16 cellular contexts compared by ENCODE assay signal in genomic region chr1:119673171-119673940, GRCh38.
DNase-seq lines count a peak whose midpoint lies in the region; ATAC-seq and TF ChIP-seq lines count a peak whose summit lies in the region.
"Had no signal": no experiment of that assay in that cellular context is flagged by ENCODE, and none has a peak within 500 bp of the region (broad histone marks: within the 10 kb centered on the region; RNA-seq: fewer than 3 reads in every experiment).

No MANE protein-coding gene starts in this region.

- no peak for TF ChIP-seq CTCF in RWPE2 (IDR thresholded peaks at IDR 0.05; ENCODE audit: poor library complexity, severe bottlenecking)
- TF ChIP-seq CTCF in nephron (IDR thresholded peaks at IDR 0.05; ENCODE audit: unreplicated experiment in 3 of 3), result no peak

- no peaks in the 10 kb centered on the region for H3K36me3 ChIP-seq in RWPE2 (ENCODE audit: low read depth)
- H3K36me3 ChIP-seq: esophagus squamous epithelium, neutrophil, spleen had no signal

- ATAC-seq in RWPE2 (ENCODE audit: low read depth), result peak; percentile 18; the same call in 1 of the 3 replicates
- no peak for ATAC-seq in GM18907 (IDR thresholded peaks at IDR 0.05; ENCODE audit: unreplicated experiment)
- no peak for ATAC-seq in GM18867 (IDR thresholded peaks at IDR 0.05; ENCODE audit: unreplicated experiment)
- ATAC-seq: activated CD4-positive, alpha-beta T cell treated with anti-CD3 and anti-CD28 coated beads for 36 hours had no signal

- H3K9me3 ChIP-seq in RWPE2 (ENCODE audit: severe bottlenecking), result no peaks in the 10 kb centered on the region
- H3K9me3 ChIP-seq: esophagus squamous epithelium, neutrophil, spleen had no signal

- no peaks in the 10 kb centered on the region for H3K36me3 Mint-ChIP-seq in nephron (ENCODE audit: low read depth)

- H3K27me3 ChIP-seq in RWPE2 (ENCODE audit: insufficient read depth, poor library complexity, severe bottlenecking), result no peaks in the 10 kb centered on the region
- H3K27me3 ChIP-seq: esophagus squamous epithelium, neutrophil had no signal

- H3K4me1 Mint-ChIP-seq in nephron, result peaks cover 33% of the 10 kb centered on the region
- H3K4me1 Mint-ChIP-seq: activated CD4-positive, alpha-beta T cell treated with anti-CD3 and anti-CD28 coated beads for 36 hours had no signal

- no peak overlapping the region for H3K4me3 Mint-ChIP-seq in nephron
- H3K4me3 Mint-ChIP-seq: activated CD4-positive, alpha-beta T cell treated with anti-CD3 and anti-CD28 coated beads for 36 hours; activated naive CD4-positive, alpha-beta T cell treated with anti-CD3 and anti-CD28 coated beads for 36 hours had no signal

- H3K27ac Mint-ChIP-seq in nephron, result peak overlapping the region; percentile 78 to 92 (median 84)
- H3K27ac Mint-ChIP-seq: activated CD4-positive, alpha-beta T cell treated with anti-CD3 and anti-CD28 coated beads for 36 hours; activated naive CD4-positive, alpha-beta T cell treated with anti-CD3 and anti-CD28 coated beads for 36 hours had no signal

- H3K27me3 Mint-ChIP-seq in nephron (ENCODE audit: low read depth), result no peaks in the 10 kb centered on the region

- peaks cover 31% of the 10 kb centered on the region for H3K4me1 ChIP-seq in RWPE2 (ENCODE audit: insufficient read depth, poor library complexity, severe bottlenecking)

- H3K9me3 Mint-ChIP-seq in nephron, result no peaks in the 10 kb centered on the region
- H3K9me3 Mint-ChIP-seq: activated naive CD4-positive, alpha-beta T cell treated with anti-CD3 and anti-CD28 coated beads for 36 hours had no signal

- peak overlapping the region; percentile 97 for H3K27ac ChIP-seq in RWPE2 (ENCODE audit: poor library complexity, severe bottlenecking)
- H3K27ac ChIP-seq: esophagus squamous epithelium, neutrophil, spleen had no signal

- H3K4me3 ChIP-seq in RWPE2 (ENCODE audit: severe bottlenecking), result no peak overlapping the region
- H3K4me3 ChIP-seq: esophagus squamous epithelium, spleen had no signal

- DNase-seq in EL (peak; percentile 36), RWPE2 (ENCODE audit: low spot score) (no peak), epidermal melanocyte (ENCODE audit: insufficient read length, low spot score) (peak; percentile 84), GF-D8 (lab: John Stamatoyannopoulos, UW) (no peak), NCI-H1048 (lab: John Stamatoyannopoulos, UW) (no peak)
- DNase-seq: activated CD4-positive, alpha-beta T cell treated with anti-CD3 and anti-CD28 coated beads for 36 hours; activated CD8-positive, alpha-beta memory T cell treated with anti-CD3 and anti-CD28 coated beads, Interleukin-2, amount 50 U/mL, for 48 hours; activated naive CD4-positive, alpha-beta T cell treated with anti-CD3 and anti-CD28 coated beads for 36 hours; esophagus squamous epithelium; NCI-H187 treated with DMSO at 0.1 percent for 48 hours; spleen; T-helper 2 cell had no signal

Comparison
In these comparisons a context has a peak if more than half of its experiments do, and no peak if none do; other contexts are left out.
1. DNase-seq: peak in EL (single experiment) and epidermal melanocyte (single experiment); none in RWPE2 (single experiment), GF-D8 (single experiment) and NCI-H1048 (single experiment).